3 cellular contexts compared by ENCODE assay signal in genomic region chr6:162261598-162261997, GRCh38.
TF ChIP-seq lines count a peak whose summit lies in the region.

No MANE protein-coding gene starts in this region.

TF ChIP-seq in A549, 52 proteins besides CTCF, POLR2A, EP300 and RAD21:
- TF ChIP-seq MAFK (IDR thresholded peaks at IDR 0.05; ENCODE audit: partially characterized antibody) (peak; percentile 79), RARB (CRISPR knock-in tag; IDR thresholded peaks at IDR 0.05) (no peak)

TF ChIP-seq in IMR-90, 13 proteins besides CTCF, POLR2A, EP300 and RAD21:
- TF ChIP-seq FOS (IDR thresholded peaks at IDR 0.05; ENCODE audit: low read depth, low read length) (no peak), NFE2L2 (IDR thresholded peaks at IDR 0.05; ENCODE audit: low read depth, low read length) (no peak), ELK1 (IDR thresholded peaks at IDR 0.05; ENCODE audit: borderline replicate concordance, low read depth, low read length) (no peak), CHD1 (IDR thresholded peaks at IDR 0.05; ENCODE audit: low read depth, low read length) (no peak), MAFK (IDR thresholded peaks at IDR 0.05; ENCODE audit: low read depth, low read length) (peak; percentile 76), RCOR1 (IDR thresholded peaks at IDR 0.05; ENCODE audit: insufficient replicate concordance, low read length) (no peak), BHLHE40 (IDR thresholded peaks at IDR 0.05; ENCODE audit: low read depth, low read length) (no peak), MAZ (IDR thresholded peaks at IDR 0.05; ENCODE audit: borderline replicate concordance, low read depth, low read length) (no peak)

TF ChIP-seq in H1, 55 proteins besides CTCF, POLR2A, EP300 and RAD21:
- TF ChIP-seq CBX8 (IDR thresholded peaks at IDR 0.05; ENCODE audit: borderline replicate concordance, low read depth, low read length) = no peak
- TF ChIP-seq MAFK (IDR thresholded peaks at IDR 0.05; ENCODE audit: low read depth, low read length) = peak; percentile 59; the same call in 1 of the 2 replicates
TF ChIP-seq in H1: peak in this region for 1.
